ENCODE assay signal across 25 cellular contexts in genomic region chr10:99812177-99812576, GRCh38.
"Had no signal": no experiment of that assay in that cellular context is flagged by ENCODE, and none has a peak within 500 bp of the region (broad histone marks: within the 10 kb centered on the region; RNA-seq: fewer than 3 reads in every experiment).

No MANE protein-coding gene starts in this region.

- H3K4me1 Mint-ChIP-seq: naive thymus-derived CD4-positive, alpha-beta T cell; stimulated activated naive B cell treated with anti-CD40 and anti-IgM and Interleukin-4, amounts not matched to agents 10 μg/mL and 1 μg/mL and 100 μg/mL, for 72 hours had no signal

- H3K27ac ChIP-seq: left ventricle myocardium inferior, ovary, skin epidermis, stomach, testis, thyroid gland, transverse colon, upper lobe of left lung, vagina had no signal

- DNase-seq: islet precursor cell; left ventricle myocardium inferior; midbrain; mucosa of descending colon; naive thymus-derived CD4-positive, alpha-beta T cell; ovary; retina; right cardiac atrium; stimulated activated CD4-positive, alpha-beta T cell treated with anti-CD3 and anti-CD28 coated beads, Interleukin-12 subunit alpha, Interleukin-12 subunit beta, amount 100 ng/mL, for 4 hours; stimulated activated CD4-positive, alpha-beta T cell treated with anti-CD3 and anti-CD28 coated beads, Interleukin-15, amount 100 ng/mL, for 24 hours; stimulated activated CD4-positive, alpha-beta T cell treated with anti-CD3 and anti-CD28 coated beads, Interleukin-2, amount 100 ng/mL, for 24 hours; stimulated activated CD4-positive, alpha-beta T cell treated with anti-CD3 and anti-CD28 coated beads, Interleukin-4, amount 100 ng/mL, for 1 hour; stimulated activated naive B cell treated with anti-CD40 and anti-IgM and Interleukin-4, amounts not matched to agents 10 μg/mL and 1 μg/mL and 100 μg/mL, for 72 hours; stimulated activated naive CD8-positive, alpha-beta T cell treated with anti-CD3 and anti-CD28 coated beads, Interleukin-15, Interleukin-2, amounts not matched to agents 100 U/mL and 50 U/mL, for 24 hours; stomach; testis; thyroid gland; transverse colon; upper lobe of left lung had no signal

- H3K9me3 Mint-ChIP-seq: natural killer cell treated with Interleukin-12 subunit alpha and Interleukin-12 subunit beta and Interleukin-15 and Interleukin-18, amount 100 ng/mL, for 72 hours; stimulated activated naive B cell treated with anti-CD40 and anti-IgM and Interleukin-4, amounts not matched to agents 10 μg/mL and 1 μg/mL and 100 μg/mL, for 72 hours had no signal

- ATAC-seq: mucosa of descending colon; naive thymus-derived CD4-positive, alpha-beta T cell; natural killer cell treated with Interleukin-12 subunit alpha and Interleukin-12 subunit beta and Interleukin-15 and Interleukin-18, amount 100 ng/mL, for 72 hours; right cardiac atrium; sciatic nerve; stimulated activated naive B cell treated with anti-CD40 and anti-IgM and Interleukin-4, amounts not matched to agents 10 μg/mL and 1 μg/mL and 100 μg/mL, for 72 hours; stimulated activated naive CD8-positive, alpha-beta T cell treated with anti-CD3 and anti-CD28 coated beads, Interleukin-15, Interleukin-2, amounts not matched to agents 100 U/mL and 50 U/mL, for 24 hours had no signal

- H3K9me3 ChIP-seq: left ventricle myocardium inferior, mucosa of descending colon, ovary, stomach, testis, thyroid gland, transverse colon, upper lobe of left lung, vagina had no signal

- H3K4me1 ChIP-seq: left ventricle myocardium inferior, testis, thyroid gland, vagina had no signal

- H3K27me3 ChIP-seq: ovary, stomach, testis, thyroid gland, transverse colon, upper lobe of left lung, vagina had no signal

- H3K27me3 Mint-ChIP-seq: naive thymus-derived CD4-positive, alpha-beta T cell; natural killer cell treated with Interleukin-12 subunit alpha and Interleukin-12 subunit beta and Interleukin-15 and Interleukin-18, amount 100 ng/mL, for 72 hours; progenitor cell of endocrine pancreas; stimulated activated naive B cell treated with anti-CD40 and anti-IgM and Interleukin-4, amounts not matched to agents 10 μg/mL and 1 μg/mL and 100 μg/mL, for 72 hours had no signal

- H3K36me3 Mint-ChIP-seq: natural killer cell treated with Interleukin-12 subunit alpha and Interleukin-12 subunit beta and Interleukin-15 and Interleukin-18, amount 100 ng/mL, for 72 hours had no signal

- H3K36me3 ChIP-seq: left ventricle myocardium inferior, ovary, stomach, thyroid gland, transverse colon, upper lobe of left lung, vagina had no signal

- H3K27ac Mint-ChIP-seq: naive thymus-derived CD4-positive, alpha-beta T cell; natural killer cell treated with Interleukin-12 subunit alpha and Interleukin-12 subunit beta and Interleukin-15 and Interleukin-18, amount 100 ng/mL, for 72 hours; progenitor cell of endocrine pancreas; stimulated activated naive B cell treated with anti-CD40 and anti-IgM and Interleukin-4, amounts not matched to agents 10 μg/mL and 1 μg/mL and 100 μg/mL, for 72 hours had no signal

- H3K4me3 Mint-ChIP-seq: naive thymus-derived CD4-positive, alpha-beta T cell; natural killer cell treated with Interleukin-12 subunit alpha and Interleukin-12 subunit beta and Interleukin-15 and Interleukin-18, amount 100 ng/mL, for 72 hours; stimulated activated naive B cell treated with anti-CD40 and anti-IgM and Interleukin-4, amounts not matched to agents 10 μg/mL and 1 μg/mL and 100 μg/mL, for 72 hours had no signal

- H3K4me3 ChIP-seq: left ventricle myocardium inferior, lung, mucosa of descending colon, ovary, skin epidermis, stomach, testis, thyroid gland, transverse colon, upper lobe of left lung, vagina had no signal
